21 cellular contexts compared by ENCODE assay signal in genomic region chr11:86459002-86459385, GRCh38.
DNase-seq lines count a peak whose midpoint lies in the region; ATAC-seq, FAIRE-seq and TF ChIP-seq lines count a peak whose summit lies in the region.
"Had no signal": no experiment of that assay in that cellular context is flagged by ENCODE, and none has a peak within 500 bp of the region (broad histone marks: within the 10 kb centered on the region; RNA-seq: fewer than 3 reads in every experiment).

No MANE protein-coding gene starts in this region.

- H4K8ac ChIP-seq in trophoblast cell (ENCODE audit: low read depth, low read length): no peak overlapping the region

- H3K4ac ChIP-seq in trophoblast cell (ENCODE audit: low read depth, low read length): no peak overlapping the region

- H3K27ac ChIP-seq in PC-9 (peak overlapping the region; percentile 27; the same call in 1 of the 2 replicates), endothelial cell of umbilical vein (ENCODE audit: insufficient read depth, low read depth, low read length) (peak overlapping the region; percentile 93), trophoblast cell (ENCODE audit: low read depth, low read length) (no peak overlapping the region)
- H3K27ac ChIP-seq: cardiac muscle cell, neutrophil had no signal

- H4K20me1 ChIP-seq in PC-9 (ENCODE audit: insufficient read depth) (no peaks in the 10 kb centered on the region), endothelial cell of umbilical vein (replicated peaks; ENCODE audit: control insufficient read depth, extremely low read depth, insufficient read depth, low read length) (no peaks in the 10 kb centered on the region)

- peak overlapping the region; percentile 63 for H3K9ac ChIP-seq in endothelial cell of umbilical vein (replicated peaks; ENCODE audit: extremely low read depth, insufficient read depth, low read length)
- H3K9ac ChIP-seq in trophoblast cell (ENCODE audit: low read length): no peak overlapping the region

- no peak overlapping the region for H4K12ac ChIP-seq in trophoblast cell (ENCODE audit: low read depth, low read length)

- no peaks in the 10 kb centered on the region for H3K9me1 ChIP-seq in endothelial cell of umbilical vein (replicated peaks; ENCODE audit: control insufficient read depth, extremely low read depth, insufficient read depth, low read length)

- H3K9me3 Mint-ChIP-seq in Calu3 (ENCODE audit: low read depth, unreplicated experiment): no peaks in the 10 kb centered on the region
- H3K9me3 Mint-ChIP-seq: activated naive CD4-positive, alpha-beta T cell treated with anti-CD3 and anti-CD28 coated beads for 36 hours; IgD-negative memory B cell had no signal

- no CpG with 5 or more reads among the region's 1 CpG for WGBS in trophoblast cell (ENCODE audit: extremely low coverage, insufficient coverage, insufficient read length)

- BruUV-seq in Calu3 (replicated peaks; lab: Mats Ljungman, UMichigan) (no TSS peak), PC-9 (replicated peaks; lab: Mats Ljungman, UMichigan) (no TSS peak), endothelial cell of umbilical vein (replicated peaks; lab: Mats Ljungman, UMichigan) (no TSS peak)

- peak overlapping the region; percentile 58 for H2BK5ac ChIP-seq in trophoblast cell (ENCODE audit: low read depth, low read length, poor library complexity)

- TF ChIP-seq POLR2A in endothelial cell of umbilical vein (IDR thresholded peaks at IDR 0.05; ENCODE audit: low read depth, low read length): no peak
- TF ChIP-seq POLR2A in GM12891 (IDR thresholded peaks at IDR 0.05; ENCODE audit: low read depth, low read length): no peak

- peak; percentile 81 for FAIRE-seq in endothelial cell of umbilical vein (lab: Jason Lieb, UNC)
- no peak for FAIRE-seq in GM12891 (lab: Jason Lieb, UNC)
- FAIRE-seq: endometrium, kidney, urothelium cell line had no signal

- H2AFZ ChIP-seq in PC-9 (no peak overlapping the region), endothelial cell of umbilical vein (ENCODE audit: low read depth, low read length) (no peak overlapping the region), trophoblast cell (ENCODE audit: insufficient read depth, low read length, poor library complexity) (peak overlapping the region; percentile 8)

- H3K4me1 ChIP-seq in PC-9 (replicated peaks; ENCODE audit: insufficient read depth): peaks cover 31% of the 10 kb centered on the region
- H3K4me1 ChIP-seq in endothelial cell of umbilical vein (ENCODE audit: control insufficient read depth, extremely low read depth, insufficient read depth, low read length): peaks cover 57% of the 10 kb centered on the region
- peaks cover 18 to 19% of the 10 kb centered on the region in 2 experiments for H3K4me1 ChIP-seq in trophoblast cell (ENCODE audit: control insufficient read depth in 1 of 2, insufficient read depth in 2 of 2, low read length in 2 of 2)

- H3K4me1 Mint-ChIP-seq in Calu3 (ENCODE audit: low read depth, unreplicated experiment): peaks cover 42% of the 10 kb centered on the region

- dilution Hi-C loops in endothelial cell of umbilical vein (cut with MboI; ENCODE audit: extremely low pct_ligation_motif_present, low sequenced_read_pairs): no loop called here

- H3K79me1 ChIP-seq in trophoblast cell (ENCODE audit: low read length): peaks cover 42% of the 10 kb centered on the region

- H3K9me2 ChIP-seq in PC-9 (ENCODE audit: insufficient read depth): no peaks in the 10 kb centered on the region

- H3K36me3 ChIP-seq in PC-9 (ENCODE audit: low read depth): no peaks in the 10 kb centered on the region
- H3K36me3 ChIP-seq in endothelial cell of umbilical vein (ENCODE audit: control insufficient read depth in 2 of 2, extremely low read depth in 1 of 2, insufficient read depth in 2 of 2, low read length in 2 of 2): no peaks in the 10 kb centered on the region
- no peaks in the 10 kb centered on the region for H3K36me3 ChIP-seq in trophoblast cell (ENCODE audit: control insufficient read depth in 1 of 2, insufficient read depth in 2 of 2, low read length in 2 of 2)
- H3K36me3 ChIP-seq: cardiac muscle cell, neutrophil had no signal

- H2BK120ac ChIP-seq in trophoblast cell (ENCODE audit: insufficient read depth, low read length, poor library complexity): peak overlapping the region; percentile 78

- DNase-seq in Calu3 (no peak), PC-9 (no peak), endothelial cell of umbilical vein (ENCODE audit: low read depth, low spot score) (peak; percentile 78), trophoblast cell (no peak), GM12891 (ENCODE audit: insufficient read length, low spot score) (no peak), SK-N-DZ (ENCODE audit: low spot score) (no peak)
- DNase-seq: activated CD4-positive, alpha-beta T cell treated with anti-CD3 and anti-CD28 coated beads for 36 hours; activated CD8-positive, alpha-beta memory T cell treated with anti-CD3 and anti-CD28 coated beads, Interleukin-2, amount 50 U/mL, for 4 hours; activated naive CD4-positive, alpha-beta T cell treated with anti-CD3 and anti-CD28 coated beads for 36 hours; kidney; midbrain; NCI-H1092; NCI-H82; stimulated activated CD4-positive, alpha-beta T cell treated with anti-CD3 and anti-CD28 coated beads, Interleukin-4, amount 100 ng/mL, for 4 hours had no signal

- peaks cover 10% of the 10 kb centered on the region for H3K36me3 Mint-ChIP-seq in Calu3 (ENCODE audit: insufficient read depth, unreplicated experiment)
- H3K36me3 Mint-ChIP-seq: IgD-negative memory B cell had no signal

- POLR2A ChIA-PET in PC-9 (lab: Charles Lee; ENCODE audit: unreplicated experiment) (no interaction called here), endothelial cell of umbilical vein (lab: Charles Lee) (no interaction called here)

- H2BK12ac ChIP-seq in trophoblast cell (ENCODE audit: low read length): peak overlapping the region; percentile 75

- H3K4me3 Mint-ChIP-seq in Calu3 (ENCODE audit: low read depth, unreplicated experiment): no peak overlapping the region
- H3K4me3 Mint-ChIP-seq: activated CD4-positive, alpha-beta T cell treated with anti-CD3 and anti-CD28 coated beads for 36 hours; activated naive CD4-positive, alpha-beta T cell treated with anti-CD3 and anti-CD28 coated beads for 36 hours; IgD-negative memory B cell had no signal

- peak overlapping the region; percentile 19 for H3K18ac ChIP-seq in trophoblast cell (ENCODE audit: low read length)

- H3K4me2 ChIP-seq in PC-9: 0 out of 2 replicates have a peak overlapping the region, but pooled peaks have one; percentile 0
- H3K4me2 ChIP-seq in endothelial cell of umbilical vein (ENCODE audit: insufficient read depth, low read length): peak overlapping the region; percentile 10
- no peak overlapping the region for H3K4me2 ChIP-seq in trophoblast cell (ENCODE audit: low read length)

- H3K4me3 ChIP-seq in PC-9 (no peak overlapping the region), endothelial cell of umbilical vein (replicated peaks in 1 of 3; ENCODE audit: insufficient read depth in 1 of 3, low read depth in 1 of 3, low read length in 3 of 3) (no peak overlapping the region), trophoblast cell (ENCODE audit: low read depth, low read length) (no peak overlapping the region)
- H3K4me3 ChIP-seq: cardiac muscle cell had no signal

- H3K14ac ChIP-seq in trophoblast cell (ENCODE audit: low read length): no peak overlapping the region

- no peak for TF ChIP-seq CTCF in Calu3 (IDR thresholded peaks at IDR 0.05; ENCODE audit: unreplicated experiment)
- no peak for TF ChIP-seq CTCF in PC-9 (conservative IDR thresholded peaks at IDR 0.05)
- TF ChIP-seq CTCF in endothelial cell of umbilical vein (IDR thresholded peaks at IDR 0.05; ENCODE audit: extremely low read depth in 1 of 2, insufficient read depth in 1 of 2, low read depth in 1 of 2, low read length in 2 of 2): no peak

- no peak overlapping the region for H3K23ac ChIP-seq in trophoblast cell (ENCODE audit: low read length)

- CTCF ChIA-PET in Calu3 (lab: Charles Lee) (no interaction called here), PC-9 (lab: Charles Lee) (interaction anchor here (0.6 kb wide), 1 partner anchor 236 kb away, joined by 3 read pairs; no protein-coding TSS in a partner anchor), endothelial cell of umbilical vein (lab: Charles Lee) (interaction anchor here (1.1 to 7.0 kb wide), 7 partner anchors 32 to 460 kb away, joined by 3 to 55 read pairs (median 4); no protein-coding TSS in a partner anchor)

- ATAC-seq in HG03571 (IDR thresholded peaks at IDR 0.05; ENCODE audit: unreplicated experiment): no peak
- ATAC-seq in GM21737 (IDR thresholded peaks at IDR 0.05; ENCODE audit: unreplicated experiment): no peak
- ATAC-seq: activated CD4-positive, alpha-beta T cell treated with anti-CD3 and anti-CD28 coated beads for 36 hours had no signal

- intact Hi-C loops in Calu3 (cut with micrococcal nuclease; ENCODE audit: unreplicated experiment): loop anchor here (5.0 kb wide), 2 partner anchors 113 to 148 kb away; no protein-coding TSS in a partner anchor
- intact Hi-C loops in PC-9 (cut with micrococcal nuclease; ENCODE audit: unreplicated experiment): loop anchor here (5.0 kb wide), 1 partner anchor 97 kb away; no protein-coding TSS in a partner anchor
- intact Hi-C loops in endothelial cell of umbilical vein (cut with micrococcal nuclease): loop anchor here (1.0 to 5.0 kb wide), 5 partner anchors 133 to 478 kb away; partner anchors contain the start of gene ME3

- H3K27me3 ChIP-seq in PC-9 (ENCODE audit: insufficient read depth, low read depth): no peaks in the 10 kb centered on the region
- no peaks in the 10 kb centered on the region for H3K27me3 ChIP-seq in endothelial cell of umbilical vein (ENCODE audit: control insufficient read depth in 2 of 2, insufficient read depth in 2 of 2, low read length in 2 of 2)
- no peaks in the 10 kb centered on the region for H3K27me3 ChIP-seq in trophoblast cell (ENCODE audit: insufficient read depth, low read length)
- H3K27me3 ChIP-seq: cardiac muscle cell, neutrophil had no signal

- peak overlapping the region; percentile 75 for H4K91ac ChIP-seq in trophoblast cell (ENCODE audit: low read depth, low read length)

- H3K27ac Mint-ChIP-seq in Calu3 (ENCODE audit: unreplicated experiment): peak overlapping the region; percentile 26
- H3K27ac Mint-ChIP-seq: activated CD4-positive, alpha-beta T cell treated with anti-CD3 and anti-CD28 coated beads for 36 hours; activated naive CD4-positive, alpha-beta T cell treated with anti-CD3 and anti-CD28 coated beads for 36 hours; IgD-negative memory B cell had no signal

- H3K79me2 ChIP-seq in PC-9 (ENCODE audit: low read depth): no peaks in the 10 kb centered on the region
- H3K79me2 ChIP-seq in endothelial cell of umbilical vein (ENCODE audit: control insufficient read depth, insufficient read depth, low read length): no peaks in the 10 kb centered on the region
- H3K79me2 ChIP-seq in trophoblast cell (ENCODE audit: control insufficient read depth, insufficient read depth, low read length, poor library complexity): no peaks in the 10 kb centered on the region

- no peaks in the 10 kb centered on the region for H3K27me3 Mint-ChIP-seq in Calu3 (ENCODE audit: unreplicated experiment)
- H3K27me3 Mint-ChIP-seq: activated CD4-positive, alpha-beta T cell treated with anti-CD3 and anti-CD28 coated beads for 36 hours; IgD-negative memory B cell had no signal

- H3F3A ChIP-seq in PC-9 (ENCODE audit: insufficient read depth, low read depth): peaks cover 6% of the 10 kb centered on the region

- H3K9me3 ChIP-seq in PC-9 (ENCODE audit: insufficient read depth, low read depth) (no peaks in the 10 kb centered on the region), endothelial cell of umbilical vein (replicated peaks; ENCODE audit: control insufficient read depth, insufficient read depth, low read length) (no peaks in the 10 kb centered on the region), trophoblast cell (ENCODE audit: insufficient read depth, low read depth, low read length) (peaks cover 3% of the 10 kb centered on the region)
- H3K9me3 ChIP-seq: neutrophil had no signal

- peak overlapping the region; percentile 60 for H2AK5ac ChIP-seq in trophoblast cell (ENCODE audit: low read length)
